ENCODE assay signal across 1 cellular context in the genomic region with DNA sequence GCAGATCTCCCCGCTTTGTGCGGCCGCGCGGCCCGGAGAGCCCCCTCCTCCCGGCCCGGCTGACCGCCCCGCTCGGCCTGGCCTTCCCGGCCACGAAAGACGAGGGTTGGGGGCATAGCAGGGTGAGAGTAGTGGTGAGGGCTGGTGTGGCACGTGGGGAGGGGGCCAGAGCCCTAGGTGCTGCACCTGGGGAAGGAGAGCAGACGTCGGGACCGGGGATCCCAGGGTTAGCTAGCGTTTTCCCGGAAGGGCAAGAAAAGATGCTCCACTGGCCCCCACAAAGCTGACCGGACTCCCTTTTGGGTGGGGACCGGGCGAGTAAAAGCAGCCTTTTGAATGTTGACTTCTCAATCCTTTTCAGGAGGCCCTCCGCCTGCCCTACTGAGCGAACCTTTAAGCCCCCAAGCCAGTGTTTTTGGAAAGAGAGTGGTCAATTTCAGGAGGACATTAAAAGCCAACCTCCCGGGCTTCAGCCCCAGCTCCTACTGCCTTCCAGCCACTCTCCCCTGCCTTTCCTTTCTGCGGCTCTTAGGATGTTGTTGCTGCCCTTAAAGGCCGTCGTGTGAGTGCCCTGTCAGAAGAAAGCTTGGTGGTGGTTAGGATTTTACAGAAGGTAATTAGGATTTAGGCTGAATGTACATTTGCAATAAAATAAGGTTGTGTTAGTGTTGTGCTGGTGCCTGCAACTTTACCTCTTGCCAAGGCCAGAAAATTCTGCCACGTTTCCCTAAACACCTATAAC.
TF ChIP-seq lines count a peak whose summit lies in the region.

No MANE protein-coding gene starts in this region.

TF ChIP-seq in HEK293, 187 proteins besides CTCF, POLR2A, EP300 and RAD21 (continued from another document):
- TF ChIP-seq ZBTB20 (tag by site-specific recombination; IDR thresholded peaks at IDR 0.05) (peak; percentile 58), ZNF776 (tag by site-specific recombination; IDR thresholded peaks at IDR 0.05; ENCODE audit: borderline replicate concordance) (no peak)
